In genomic region chr17:50630524-50631194, GRCh38 we compare ENCODE assay signal across 8 cellular contexts. TPM values are rescaled to one million over a fixed set of nuclear protein-coding genes. Genes with fewer than 3 reads are reported as not detected.
A peak's percentile ranks its signal among the peaks of the same experiment; 100 is the strongest.
DNase-seq lines count a peak whose midpoint lies in the region; ATAC-seq and TF ChIP-seq lines count a peak whose summit lies in the region.

No MANE protein-coding gene starts in this region.

- CTCF ChIA-PET in AG04449 (lab: Yijun Ruan, JAX) = interaction anchor here (0.7 to 13.2 kb wide), 28 partner anchors 7 to 221 kb away, joined by 3 to 231 read pairs (median 6); partner anchors contain the start of genes ABCC3, RSAD1 and SPATA20

- H3K9me3 ChIP-seq in Peyer's patch = no peaks in the 10 kb centered on the region
- no peaks in the 10 kb centered on the region for H3K9me3 ChIP-seq in left ventricle myocardium inferior (replicated peaks)

- H3K4me3 ChIP-seq in AG04449 (ENCODE audit: low read depth, low read length) (no peak overlapping the region), Peyer's patch (no peak overlapping the region), left ventricle myocardium inferior (no peak overlapping the region)

- no peak for ATAC-seq in GM21447 (IDR thresholded peaks at IDR 0.05; ENCODE audit: unreplicated experiment)

- no peak for DNase-seq in AG04449 (ENCODE audit: low read depth, low spot score)
- peak; percentile 68 for DNase-seq in GM19240 (ENCODE audit: insufficient read length, low spot score)
- DNase-seq in Peyer's patch = peak; percentile 39 to 92 (median 89)
- peak; percentile 85 for DNase-seq in activated effector memory CD4-positive, alpha-beta T cell treated with anti-CD3 and anti-CD28 coated beads, Interleukin-2, amount 50 U/mL, for 16 hours
- DNase-seq in left ventricle myocardium inferior = no peak
- DNase-seq in stimulated activated CD4-positive, alpha-beta T cell treated with anti-CD3 and anti-CD28 coated beads, Interleukin-2, amount 100 ng/mL, for 4 hours (ENCODE audit: low read depth) = peak; percentile 29
- no peak for DNase-seq in RKO (ENCODE audit: low spot score)

- peak in 1 of 2 donors; percentile 14 for TF ChIP-seq POLR2A in Peyer's patch (IDR thresholded peaks at IDR 0.05)

- H3K36me3 ChIP-seq in Peyer's patch = no peaks in the 10 kb centered on the region
- no peaks in the 10 kb centered on the region for H3K36me3 ChIP-seq in left ventricle myocardium inferior

- intact Hi-C loops in left ventricle myocardium inferior (cut with micrococcal nuclease) = loop anchor here (5.0 kb wide), 1 partner anchor 52 kb away; no protein-coding TSS in a partner anchor

- H3K4me1 ChIP-seq in Peyer's patch (peaks cover 0 to 44% (median 11%) of the 10 kb centered on the region in 4 donors), left ventricle myocardium inferior (peaks cover 17% of the 10 kb centered on the region)

- TF ChIP-seq CTCF in AG04449 (IDR thresholded peaks at IDR 0.05; ENCODE audit: insufficient read depth, low read length, missing control alignments) (peak; percentile 81), Peyer's patch (IDR thresholded peaks at IDR 0.05) (peak; percentile 31 to 99 (median 82)), left ventricle myocardium inferior (IDR thresholded peaks at IDR 0.05; ENCODE audit: borderline replicate concordance) (peak; percentile 75)

- peaks cover 0 to 6% of the 10 kb centered on the region in 2 donors for H3K27me3 ChIP-seq in Peyer's patch
- H3K27me3 ChIP-seq in left ventricle myocardium inferior (ENCODE audit: low read depth) = peaks cover 98% of the 10 kb centered on the region

- H3K27ac ChIP-seq in Peyer's patch = peak overlapping the region in 1 of 4 donors; percentile 76
- no peak overlapping the region for H3K27ac ChIP-seq in left ventricle myocardium inferior (replicated peaks)

- POLR2A ChIA-PET in AG04449 (lab: Yijun Ruan, JAX) = interaction anchor here (0.7 kb wide), 1 partner anchor 9 kb away, joined by 3 read pairs; no protein-coding TSS in a partner anchor

RNA-seq across cellular contexts. Expression of gene ABCC3, which starts 4.0 kb away (rescaled TPM):
- 100 to 1,000 TPM; 190 to 683 (median 305) TPM for total RNA-seq in Peyer's patch
- 0.88 TPM for total RNA-seq in left ventricle myocardium inferior

Comparison
In these comparisons a context has a peak if more than half of its experiments do, and no peak if none do; other contexts are left out.
1. DNase-seq: peak in GM19240 (single experiment), Peyer's patch (3 of 3), activated effector memory CD4-positive, alpha-beta T cell treated with anti-CD3 and anti-CD28 coated beads, Interleukin-2, amount 50 U/mL, for 16 hours (single experiment) and stimulated activated CD4-positive, alpha-beta T cell treated with anti-CD3 and anti-CD28 coated beads, Interleukin-2, amount 100 ng/mL, for 4 hours (single experiment); none in AG04449 (single experiment), left ventricle myocardium inferior (single experiment) and RKO (single experiment).
2. RNA of gene ABCC3, which starts 4.0 kb away (total RNA-seq): 190 to 683 TPM in Peyer's patch; 0.88 TPM in left ventricle myocardium inferior (single experiment); every median in the first group is over 100 times any median in the second.
3. Peak in every context shown above with its lines, with median percentiles within 50 percentile points of each other: CTCF ChIP-seq.